Comparison of ENCODE assay signal across 8 cellular contexts in genomic region chr17:35879748-35880654, GRCh38. TPM values are rescaled to one million over a fixed set of nuclear protein-coding genes. Genes with fewer than 3 reads are reported as not detected.
A peak's percentile ranks its signal among the peaks of the same experiment; 100 is the strongest.
DNase-seq lines count a peak whose midpoint lies in the region; ATAC-seq and TF ChIP-seq lines count a peak whose summit lies in the region.

Gene CCL5, minus strand, starts transcription at chr17:35880360.

- no peaks in the 10 kb centered on the region for H3K27me3 Mint-ChIP-seq in activated CD4-positive, alpha-beta T cell treated with anti-CD3 and anti-CD28 coated beads for 36 hours

- H3K4me1 ChIP-seq in DND-41 (ENCODE audit: insufficient read depth, low read length) (no peaks in the 10 kb centered on the region), lower lobe of right lung (peaks cover 10% of the 10 kb centered on the region), testis (no peaks in the 10 kb centered on the region)

- DNase-seq in DND-41 (no peak), lower lobe of right lung (no peak), coronary artery (ENCODE audit: low spot score) (no peak), substantia nigra (lab: John Stamatoyannopoulos, UW) (no peak), testis (no peak)
- peak; percentile 59 for DNase-seq in activated CD4-positive, alpha-beta T cell treated with anti-CD3 and anti-CD28 coated beads for 36 hours

- H3K4me3 ChIP-seq in DND-41 (ENCODE audit: low read depth in 1 of 2, low read length in 2 of 2) (no peak within 1 kb of the TSS), lower lobe of right lung (peak within 1 kb of the TSS; percentile 6), coronary artery (no peak within 1 kb of the TSS), testis (no peak within 1 kb of the TSS)

- intact Hi-C loops in activated CD4-positive, alpha-beta T cell treated with anti-CD3 and anti-CD28 coated beads for 36 hours (cut with DNase I, micrococcal nuclease) = loop anchor here in 1 of 2 experiments (1.0 to 5.0 kb wide), 2 partner anchors 50 to 212 kb away; partner anchors contain the start of genes CCL3 and RDM1
- intact Hi-C loops in lower lobe of right lung (cut with DNase I) = no loop called here
- intact Hi-C loops in testis (cut with DNase I; ENCODE audit: low total_unique reads) = no loop called here

- no peaks in the 10 kb centered on the region for H3K9me3 Mint-ChIP-seq in activated CD4-positive, alpha-beta T cell treated with anti-CD3 and anti-CD28 coated beads for 36 hours (ENCODE audit: low read depth)

- H3K4me3 Mint-ChIP-seq in activated CD4-positive, alpha-beta T cell treated with anti-CD3 and anti-CD28 coated beads for 36 hours = peak within 1 kb of the TSS; percentile 51

- H4K20me1 ChIP-seq in DND-41 (ENCODE audit: insufficient read depth, low read length) = no peaks in the 10 kb centered on the region

- H3K27me3 ChIP-seq in DND-41 (ENCODE audit: insufficient read depth, low read length, poor library complexity) (peaks cover 7% of the 10 kb centered on the region), lower lobe of right lung (ENCODE audit: low read depth) (no peaks in the 10 kb centered on the region), testis (no peaks in the 10 kb centered on the region)

- TF ChIP-seq CTCF in DND-41 (IDR thresholded peaks at IDR 0.05; ENCODE audit: borderline replicate concordance, extremely low read depth, low read length, poor library complexity, severe bottlenecking) (no peak), lower lobe of right lung (IDR thresholded peaks at IDR 0.05) (no peak), coronary artery (IDR thresholded peaks at IDR 0.05) (no peak), testis (IDR thresholded peaks at IDR 0.05) (no peak)

- ATAC-seq in DND-41 (ENCODE audit: insufficient read depth, low read depth) (peak; percentile 50; the same call in 2 of the 3 replicates), GM19372 (IDR thresholded peaks at IDR 0.05; ENCODE audit: low read depth, unreplicated experiment) (peak; percentile 83), HG03439 (IDR thresholded peaks at IDR 0.05; ENCODE audit: unreplicated experiment) (peak; percentile 92), lower lobe of right lung (peak; percentile 75 to 76)
- peak; percentile 94 for ATAC-seq in activated CD4-positive, alpha-beta T cell treated with anti-CD3 and anti-CD28 coated beads for 36 hours

- peaks cover 29% of the 10 kb centered on the region for H3K4me1 Mint-ChIP-seq in activated CD4-positive, alpha-beta T cell treated with anti-CD3 and anti-CD28 coated beads for 36 hours

- no peaks in the 10 kb centered on the region for H3K79me2 ChIP-seq in DND-41 (ENCODE audit: insufficient read depth, low read length)

- TF ChIP-seq POLR2A in testis (IDR thresholded peaks at IDR 0.05) = no peak

- WGBS in testis, 2 donors = 69 to 75% methylated on average over 11 of the region's 11 CpGs

- H3K27ac ChIP-seq in DND-41 (ENCODE audit: low read length) (no peak within 1 kb of the TSS), lower lobe of right lung (no peak within 1 kb of the TSS), coronary artery (no peak within 1 kb of the TSS), substantia nigra (ENCODE audit: low read depth, low read length, poor library complexity, severe bottlenecking) (no peak within 1 kb of the TSS), testis (no peak within 1 kb of the TSS)

- peak within 1 kb of the TSS; percentile 93 for H3K27ac Mint-ChIP-seq in activated CD4-positive, alpha-beta T cell treated with anti-CD3 and anti-CD28 coated beads for 36 hours

- no peak within 1 kb of the TSS for H3K4me2 ChIP-seq in DND-41 (ENCODE audit: insufficient read depth, low read length)

- H3K9me3 ChIP-seq in DND-41 (ENCODE audit: insufficient read depth, low read length, severe bottlenecking) (no peaks in the 10 kb centered on the region), lower lobe of right lung (no peaks in the 10 kb centered on the region), testis (no peaks in the 10 kb centered on the region)

- POLR2A ChIA-PET in activated CD4-positive, alpha-beta T cell treated with anti-CD3 and anti-CD28 coated beads for 36 hours (lab: Charles Lee) = interaction anchor here (0.6 to 1.2 kb wide), 3 partner anchors 12 to 219 kb away, joined by 3 to 4 read pairs (median 4); partner anchors contain the start of gene CCL3

- CTCF ChIA-PET in activated CD4-positive, alpha-beta T cell treated with anti-CD3 and anti-CD28 coated beads for 36 hours (lab: Charles Lee) = interaction anchor here (0.5 to 2.1 kb wide), 5 partner anchors 9 to 44 kb away, joined by 3 to 5 read pairs (median 4); no protein-coding TSS in a partner anchor

- H3K36me3 Mint-ChIP-seq in activated CD4-positive, alpha-beta T cell treated with anti-CD3 and anti-CD28 coated beads for 36 hours (ENCODE audit: low read depth) = no peaks in the 10 kb centered on the region

- no peaks in the 10 kb centered on the region for H3K36me3 ChIP-seq in DND-41 (ENCODE audit: insufficient read depth, low read length)
- no peaks in the 10 kb centered on the region for H3K36me3 ChIP-seq in lower lobe of right lung
- no peaks in the 10 kb centered on the region for H3K36me3 ChIP-seq in testis (ENCODE audit: low read depth, missing control alignments)

- H2AFZ ChIP-seq in DND-41 (ENCODE audit: low read depth, low read length) = no peak within 1 kb of the TSS

- no peak within 1 kb of the TSS for H3K9ac ChIP-seq in DND-41 (ENCODE audit: low read depth, low read length)

RNA-seq across cellular contexts. Expression of gene CCL5, which starts in this region (rescaled TPM):
- total RNA-seq in activated CD4-positive, alpha-beta T cell treated with anti-CD3 and anti-CD28 coated beads for 36 hours = 10 to 100 TPM; 33.1 to 50.4 TPM
- total RNA-seq in lower lobe of right lung (18.2 TPM), testis (under 1 TPM in 1 of 2 donors, not detected in 1; 0.87 TPM)
- polyA plus RNA-seq in testis (ENCODE audit: insufficient read depth, low read depth, low replicate concordance) = 16.2 TPM

Comparison
In these comparisons a context has a peak if more than half of its experiments do, and no peak if none do; other contexts are left out.
1. RNA of gene CCL5 (total RNA-seq): 33.1 to 50.4 TPM in activated CD4-positive, alpha-beta T cell treated with anti-CD3 and anti-CD28 coated beads for 36 hours and 18.2 TPM in lower lobe of right lung (single experiment); 0.87 TPM in testis; every median in the first group is over 10 times any median in the second.
2. Peak in every context shown above with its lines, with median percentiles within 50 percentile points of each other: ATAC-seq.